In the genomic region with DNA sequence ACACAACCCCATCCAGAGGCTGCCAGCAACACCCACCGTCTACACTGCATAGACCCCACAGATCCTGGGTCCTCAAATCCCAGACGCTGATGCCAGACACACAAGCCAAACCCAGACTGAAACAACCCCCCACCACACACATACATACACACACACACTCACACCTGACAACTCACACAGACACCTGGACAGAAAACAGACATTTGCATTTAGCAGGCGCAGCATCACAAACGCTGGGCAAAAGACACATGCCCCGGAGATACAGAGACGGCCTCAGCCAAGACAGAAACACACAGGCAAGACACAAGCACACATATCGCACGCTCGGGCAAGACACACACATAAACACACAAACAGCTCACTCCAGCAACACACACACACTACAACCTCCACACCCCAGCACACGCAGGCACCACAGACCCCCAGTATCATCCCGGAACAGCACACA, we compare ENCODE assay signal across 8 cellular contexts. TPM values are rescaled to one million over a fixed set of nuclear protein-coding genes. Genes with fewer than 3 reads are reported as not detected.
A peak's percentile ranks its signal among the peaks of the same experiment; 100 is the strongest.
DNase-seq lines count a peak whose midpoint lies in the region; ATAC-seq and TF ChIP-seq lines count a peak whose summit lies in the region.

No MANE protein-coding gene starts in this region.

- no peaks in the 10 kb centered on the region for H3K9me3 Mint-ChIP-seq in activated T-cell treated with anti-CD3 and anti-CD28 coated beads, Interleukin-2, amount 50 U/mL, for 4 hours

- H3K79me2 ChIP-seq in parathyroid adenoma: no peaks in the 10 kb centered on the region

- H3K4me1 Mint-ChIP-seq in activated T-cell treated with anti-CD3 and anti-CD28 coated beads, Interleukin-2, amount 50 U/mL, for 4 hours (ENCODE audit: low read depth): peaks cover 34% of the 10 kb centered on the region

- H3K27ac ChIP-seq in parathyroid adenoma: peak overlapping the region; percentile 100

- peak overlapping the region; percentile 34 for H2AFZ ChIP-seq in parathyroid adenoma

- in situ Hi-C loops in G401 (cut with HindIII; ENCODE audit: low sequenced_read_pairs): no loop called here

- no peaks in the 10 kb centered on the region for H3K36me3 Mint-ChIP-seq in activated T-cell treated with anti-CD3 and anti-CD28 coated beads, Interleukin-2, amount 50 U/mL, for 4 hours (ENCODE audit: insufficient read depth)

- peak overlapping the region; percentile 86 for H3K4me2 ChIP-seq in parathyroid adenoma (ENCODE audit: low read length)

- H3K9ac ChIP-seq in endocrine pancreas (ENCODE audit: control insufficient read depth, insufficient read depth, low read length): peak overlapping the region; percentile 71
- H3K9ac ChIP-seq in parathyroid adenoma: no peak overlapping the region

- H3K27me3 Mint-ChIP-seq in activated T-cell treated with anti-CD3 and anti-CD28 coated beads, Interleukin-2, amount 50 U/mL, for 4 hours (ENCODE audit: low read depth): no peaks in the 10 kb centered on the region

- H3K36me3 ChIP-seq in endocrine pancreas (ENCODE audit: control insufficient read depth, insufficient read depth, low read length) (no peaks in the 10 kb centered on the region), parathyroid adenoma (ENCODE audit: control insufficient read depth, insufficient read depth, low read length) (no peaks in the 10 kb centered on the region)

- H3K4me1 ChIP-seq in endocrine pancreas (ENCODE audit: control insufficient read depth, insufficient read depth, low read length): no peaks in the 10 kb centered on the region
- H3K4me1 ChIP-seq in parathyroid adenoma: peaks cover 15% of the 10 kb centered on the region

- H3K27me3 ChIP-seq in endocrine pancreas (ENCODE audit: control insufficient read depth, insufficient read depth, low read length) (no peaks in the 10 kb centered on the region), parathyroid adenoma (ENCODE audit: control insufficient read depth, insufficient read depth, low read length) (no peaks in the 10 kb centered on the region)

- ATAC-seq in HG03039 (IDR thresholded peaks at IDR 0.05; ENCODE audit: unreplicated experiment) (no peak), HG02852 (IDR thresholded peaks at IDR 0.05; ENCODE audit: unreplicated experiment) (no peak), GM18519 (IDR thresholded peaks at IDR 0.05; ENCODE audit: low FRiP score, unreplicated experiment) (no peak)
- no peak for ATAC-seq in activated T-cell treated with anti-CD3 and anti-CD28 coated beads, Interleukin-2, amount 50 U/mL, for 4 hours

- TF ChIP-seq CTCF in parathyroid adenoma (IDR thresholded peaks at IDR 0.05): no peak

- H3K4me3 Mint-ChIP-seq in activated T-cell treated with anti-CD3 and anti-CD28 coated beads, Interleukin-2, amount 50 U/mL, for 4 hours: no peak overlapping the region

- DNase-seq in G401 (ENCODE audit: low spot score): peak; percentile 64
- DNase-seq in NAMALWA (ENCODE audit: low spot score): peak; percentile 80
- no peak for DNase-seq in activated T-cell treated with anti-CD3 and anti-CD28 coated beads, Interleukin-2, amount 50 U/mL, for 4 hours

- peak overlapping the region; percentile 37 for H3K4me3 ChIP-seq in endocrine pancreas (ENCODE audit: control insufficient read depth, insufficient read depth, low read length)
- peak overlapping the region; percentile 92 for H3K4me3 ChIP-seq in parathyroid adenoma (ENCODE audit: low read depth, low read length)

- H3K9me3 ChIP-seq in endocrine pancreas (ENCODE audit: control insufficient read depth, low read length) (no peaks in the 10 kb centered on the region), parathyroid adenoma (ENCODE audit: control insufficient read depth, low read length) (no peaks in the 10 kb centered on the region)

RNA-seq across cellular contexts. Expression of a gene that starts 1.3 kb away (rescaled TPM):
- total RNA-seq in G401 (2014; rRNA removed; shearing (Covaris generic)): 38.6 and 66.3 TPM in 2 replicates
- total RNA-seq in activated T-cell treated with anti-CD3 and anti-CD28 coated beads, Interleukin-2, amount 50 U/mL, for 4 hours: 1 to 10 TPM; 4.4 to 6.0 (median 5.7) TPM

RNA-seq across cellular contexts. Expression of a gene that starts 26.6 kb away (rescaled TPM):
- total RNA-seq in G401 (2014; rRNA removed; shearing (Covaris generic)): 16.5 and 22.2 TPM in 2 replicates
- 10 to 100 TPM; 24.0 to 34.5 (median 30.4) TPM for total RNA-seq in activated T-cell treated with anti-CD3 and anti-CD28 coated beads, Interleukin-2, amount 50 U/mL, for 4 hours

RNA-seq across cellular contexts. Expression of a gene that starts 45.0 kb away (rescaled TPM):
- 7.0 and 11.0 TPM in 2 replicates for total RNA-seq in G401 (2014; rRNA removed; shearing (Covaris generic))
- total RNA-seq in activated T-cell treated with anti-CD3 and anti-CD28 coated beads, Interleukin-2, amount 50 U/mL, for 4 hours: 10 to 100 TPM in 2 of 3 donors, 1 to 10 TPM in 1; 9.9 to 10.1 (median 10.0) TPM
